In the genomic region with DNA sequence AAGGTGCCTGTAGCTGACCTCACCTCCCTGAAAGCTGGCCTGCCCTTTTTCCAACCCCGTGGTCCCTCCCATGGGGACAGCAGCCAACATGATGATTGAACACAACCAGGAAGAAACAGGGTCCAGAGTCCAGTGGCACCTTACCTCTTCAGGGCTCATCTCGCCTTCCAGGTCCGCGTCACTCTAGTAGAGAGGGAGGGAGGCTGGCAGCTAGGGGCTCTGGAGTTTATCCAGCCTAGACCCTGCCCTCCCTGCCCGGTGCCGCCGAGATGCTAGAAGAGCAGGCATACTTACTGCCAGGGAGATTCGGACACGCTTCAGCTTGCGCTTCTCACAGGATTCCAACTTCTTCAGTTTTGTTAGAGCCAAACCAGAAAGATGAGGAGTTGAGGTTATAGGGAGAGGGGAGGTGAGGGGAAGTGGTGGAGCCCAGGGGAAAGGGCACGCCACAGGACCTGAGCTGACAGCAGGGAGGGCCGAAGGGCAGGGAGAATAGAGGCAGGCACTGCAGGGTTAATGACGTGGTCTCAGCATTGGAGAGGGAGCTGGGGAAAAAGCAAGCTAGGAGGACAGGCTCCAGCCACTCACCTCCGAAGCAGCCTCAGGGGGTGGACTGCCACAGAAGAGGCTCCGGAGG, we compare ENCODE assay signal across 19 cellular contexts. TPM values are rescaled to one million over a fixed set of nuclear protein-coding genes. Genes with fewer than 3 reads are reported as not detected.
A peak's percentile ranks its signal among the peaks of the same experiment; 100 is the strongest.
DNase-seq lines count a peak whose midpoint lies in the region; ATAC-seq and TF ChIP-seq lines count a peak whose summit lies in the region.
"Had no signal": no experiment of that assay in that cellular context is flagged by ENCODE, and none has a peak within 500 bp of the region (broad histone marks: within the 10 kb centered on the region; RNA-seq: fewer than 3 reads in every experiment).

No MANE protein-coding gene starts in this region.

- TF ChIP-seq CTCF in neural crest cell (conservative IDR thresholded peaks at IDR 0.05), result no peak
- TF ChIP-seq CTCF in type B pancreatic cell (conservative IDR thresholded peaks at IDR 0.05), result no peak

- no peaks in the 10 kb centered on the region for H3K9me3 Mint-ChIP-seq in neural crest cell
- no peaks in the 10 kb centered on the region for H3K9me3 Mint-ChIP-seq in type B pancreatic cell
- H3K9me3 Mint-ChIP-seq: activated CD4-positive, alpha-beta T cell treated with anti-CD3 and anti-CD28 coated beads, Interleukin-2, amount 10 ng/mL, durations not matched to agents 7 days and 5 days; memory B cell had no signal

- H3K27me3 Mint-ChIP-seq in neural crest cell (ENCODE audit: low read depth), result no peaks in the 10 kb centered on the region
- no peaks in the 10 kb centered on the region for H3K27me3 Mint-ChIP-seq in type B pancreatic cell
- H3K27me3 Mint-ChIP-seq: activated CD4-positive, alpha-beta T cell treated with anti-CD3 and anti-CD28 coated beads, Interleukin-2, amount 10 ng/mL, durations not matched to agents 7 days and 5 days; memory B cell had no signal

- H3K27ac Mint-ChIP-seq in neural crest cell (ENCODE audit: unreplicated experiment) (peak overlapping the region; percentile 63), type B pancreatic cell (peak overlapping the region; percentile 73)
- H3K27ac Mint-ChIP-seq: activated CD4-positive, alpha-beta T cell treated with anti-CD3 and anti-CD28 coated beads, Interleukin-2, amount 10 ng/mL, durations not matched to agents 7 days and 5 days; memory B cell had no signal

- ATAC-seq in left ventricle myocardium superior (no peak), esophagus mucosa (peak; percentile 56), HG02885 (IDR thresholded peaks at IDR 0.05; ENCODE audit: poor library complexity, unreplicated experiment) (no peak)
- ATAC-seq: A549, gastrocnemius medialis had no signal

- peak; percentile 26 for DNase-seq in left ventricle myocardium superior
- DNase-seq in cardiac septum (ENCODE audit: low spot score), result no peak
- no peak for DNase-seq in neural crest cell (ENCODE audit: low read depth, low spot score)
- no peak for DNase-seq in type B pancreatic cell (ENCODE audit: extremely low spot score, unreplicated experiment)
- DNase-seq in activated CD4-positive, alpha-beta T cell treated with anti-CD3 and anti-CD28 coated beads, Interleukin-2, amount 50 U/mL, for 4 hours, result no peak
- no peak for DNase-seq in middle frontal gyrus (ENCODE audit: extremely low spot score, low spot score)
- DNase-seq: activated CD4-positive, alpha-beta T cell treated with anti-CD3 and anti-CD28 coated beads, Interleukin-2, amount 10 ng/mL, durations not matched to agents 7 days and 5 days; activated effector memory CD4-positive, alpha-beta T cell treated with Interleukin-2 at 50 U/mL for 16 hours; gastrocnemius medialis; NCI-H1436 treated with DMSO at 0.1 percent for 48 hours; NCI-H526 treated with DMSO at 0.1 percent for 48 hours; SHP77 treated with DMSO at 0.1 percent for 48 hours; stimulated activated CD4-positive, alpha-beta T cell treated with anti-CD3 and anti-CD28 coated beads, Interleukin-12 subunit alpha, Interleukin-12 subunit beta, amount 100 ng/mL, for 4 hours had no signal

- H3K36me3 Mint-ChIP-seq in neural crest cell (ENCODE audit: low read depth) (peaks cover 13% of the 10 kb centered on the region), type B pancreatic cell (peaks cover 13% of the 10 kb centered on the region)
- H3K36me3 Mint-ChIP-seq: memory B cell had no signal

- H3K4me3 Mint-ChIP-seq in neural crest cell (peak overlapping the region; percentile 53), type B pancreatic cell (no peak overlapping the region)
- H3K4me3 Mint-ChIP-seq: activated CD4-positive, alpha-beta T cell treated with anti-CD3 and anti-CD28 coated beads, Interleukin-2, amount 10 ng/mL, durations not matched to agents 7 days and 5 days; memory B cell had no signal

- H3K4me1 Mint-ChIP-seq in neural crest cell (peaks cover 30% of the 10 kb centered on the region), type B pancreatic cell (ENCODE audit: unreplicated experiment) (peaks cover 39% of the 10 kb centered on the region)

- intact Hi-C loops in left ventricle myocardium superior (cut with micrococcal nuclease) (no loop called here), cardiac septum (cut with DNase I) (no loop called here)

RNA-seq across cellular contexts. Expression of gene CLCN2, which starts 9.1 kb away (rescaled TPM):
- 3.6 TPM for total RNA-seq in left ventricle myocardium superior
- total RNA-seq in cardiac septum, result 3.1 TPM
- total RNA-seq in esophagus mucosa, result 3.4 TPM
- total RNA-seq in neural crest cell, result 23.6 and 27.8 TPM in 2 replicates
- total RNA-seq in type B pancreatic cell (ENCODE audit: low replicate concordance), result 10.8 and 24.9 TPM in 2 replicates

RNA-seq across cellular contexts. Expression of gene POLR2H, which starts 9.2 kb away (rescaled TPM):
- total RNA-seq in left ventricle myocardium superior (26.0 TPM), cardiac septum (23.2 TPM), esophagus mucosa (46.0 TPM), neural crest cell (94.5 and 98.9 TPM in 2 replicates), type B pancreatic cell (ENCODE audit: low replicate concordance) (87.8 and 90.5 TPM in 2 replicates)

RNA-seq across cellular contexts. Expression of gene FAM131A, which starts 14.9 kb away (rescaled TPM):
- total RNA-seq in left ventricle myocardium superior (41.0 TPM), cardiac septum (43.3 TPM), esophagus mucosa (7.3 TPM), neural crest cell (17.4 and 19.7 TPM in 2 replicates), type B pancreatic cell (ENCODE audit: low replicate concordance) (13.2 and 18.3 TPM in 2 replicates)

RNA-seq across cellular contexts. Expression of gene THPO, which starts 25.7 kb away (rescaled TPM):
- total RNA-seq in left ventricle myocardium superior (0.37 TPM), cardiac septum (0.48 TPM), esophagus mucosa (not detected), neural crest cell (0.55 and 0.98 TPM in 2 replicates), type B pancreatic cell (ENCODE audit: low replicate concordance) (0.41 and 0.52 TPM in 2 replicates)
- total RNA-seq: activated CD4-positive, alpha-beta T cell treated with anti-CD3 and anti-CD28 coated beads, Interleukin-2, amount 10 ng/mL, durations not matched to agents 7 days and 5 days; epithelial cell of proximal tubule; MCF 10A had no signal

RNA-seq across cellular contexts. Expression of gene CHRD, which starts 27.6 kb away (rescaled TPM):
- total RNA-seq in left ventricle myocardium superior (4.6 TPM), cardiac septum (7.0 TPM), esophagus mucosa (0.84 TPM), neural crest cell (3.2 and 4.0 TPM in 2 replicates), type B pancreatic cell (ENCODE audit: low replicate concordance) (6.4 and 35.5 TPM in 2 replicates)
- total RNA-seq: activated CD4-positive, alpha-beta T cell treated with anti-CD3 and anti-CD28 coated beads, Interleukin-2, amount 10 ng/mL, durations not matched to agents 7 days and 5 days; epithelial cell of proximal tubule; MCF 10A had no signal
